19 cellular contexts compared by ENCODE assay signal in the genomic region with DNA sequence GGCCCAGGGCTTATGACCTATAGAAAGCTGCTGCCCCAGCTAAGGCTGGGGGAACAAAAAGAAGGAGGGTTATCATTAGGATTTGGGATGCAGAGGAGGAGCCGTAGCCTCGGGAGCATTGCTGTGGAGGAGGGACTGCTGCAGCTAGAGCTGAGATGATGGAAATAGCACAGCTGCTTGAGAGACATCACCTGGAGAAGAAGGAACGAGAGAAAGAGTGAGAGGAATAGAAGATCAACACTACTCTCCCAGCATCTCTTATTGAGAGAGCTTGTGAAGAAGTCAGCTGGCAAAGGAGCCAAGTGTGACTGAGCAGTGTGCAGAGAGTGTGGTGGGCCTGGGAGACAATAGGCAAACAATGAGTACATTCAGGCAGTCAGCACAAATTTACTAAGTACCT.
"Had no signal": no experiment of that assay in that cellular context is flagged by ENCODE, and none has a peak within 500 bp of the region (broad histone marks: within the 10 kb centered on the region; RNA-seq: fewer than 3 reads in every experiment).

No MANE protein-coding gene starts in this region.

- DNase-seq: effector memory CD4-positive, alpha-beta T cell; immature natural killer cell; kidney; left colon; mucosa of descending colon; naive thymus-derived CD8-positive, alpha-beta T cell; occipital lobe; pancreas; retina; right lobe of liver; spleen; stimulated activated CD4-positive, alpha-beta T cell treated with anti-CD3 and anti-CD28 coated beads, Interleukin-15, amount 100 ng/mL, for 24 hours; stimulated activated CD4-positive, alpha-beta T cell treated with anti-CD3 and anti-CD28 coated beads, Interleukin-1b, Interleukin-23, amount 100 ng/mL, for 48 hours; stimulated activated CD4-positive, alpha-beta T cell treated with anti-CD3 and anti-CD28 coated beads, Interleukin-4, amount 100 ng/mL, for 24 hours; tibial artery; upper lobe of left lung had no signal

- H3K4me1 Mint-ChIP-seq: immature natural killer cell; naive thymus-derived CD8-positive, alpha-beta T cell; stimulated activated memory B cell treated with anti-CD40 and anti-IgM and Interleukin-4, amounts not matched to agents 10 μg/mL and 1 μg/mL and 100 μg/mL, for 72 hours had no signal

- H3K9me3 Mint-ChIP-seq: immature natural killer cell; naive thymus-derived CD8-positive, alpha-beta T cell; stimulated activated memory B cell treated with anti-CD40 and anti-IgM and Interleukin-4, amounts not matched to agents 10 μg/mL and 1 μg/mL and 100 μg/mL, for 72 hours; stimulated activated naive CD8-positive, alpha-beta T cell treated with anti-CD3 and anti-CD28 coated beads, Interleukin-15, Interleukin-2, amounts not matched to agents 100 ng/mL and 50 ng/mL, for 24 hours had no signal

- H3K27ac Mint-ChIP-seq: immature natural killer cell; stimulated activated memory B cell treated with anti-CD40 and anti-IgM and Interleukin-4, amounts not matched to agents 10 μg/mL and 1 μg/mL and 100 μg/mL, for 72 hours; stimulated activated naive CD8-positive, alpha-beta T cell treated with anti-CD3 and anti-CD28 coated beads, Interleukin-15, Interleukin-2, amounts not matched to agents 100 ng/mL and 50 ng/mL, for 24 hours had no signal

- H3K27me3 Mint-ChIP-seq: naive thymus-derived CD8-positive, alpha-beta T cell; stimulated activated memory B cell treated with anti-CD40 and anti-IgM and Interleukin-4, amounts not matched to agents 10 μg/mL and 1 μg/mL and 100 μg/mL, for 72 hours; stimulated activated naive CD8-positive, alpha-beta T cell treated with anti-CD3 and anti-CD28 coated beads, Interleukin-15, Interleukin-2, amounts not matched to agents 100 ng/mL and 50 ng/mL, for 24 hours had no signal

- H3K4me3 Mint-ChIP-seq: immature natural killer cell; naive thymus-derived CD8-positive, alpha-beta T cell; stimulated activated memory B cell treated with anti-CD40 and anti-IgM and Interleukin-4, amounts not matched to agents 10 μg/mL and 1 μg/mL and 100 μg/mL, for 72 hours; stimulated activated naive CD8-positive, alpha-beta T cell treated with anti-CD3 and anti-CD28 coated beads, Interleukin-15, Interleukin-2, amounts not matched to agents 100 ng/mL and 50 ng/mL, for 24 hours had no signal

- ATAC-seq: gastroesophageal sphincter; left colon; mucosa of descending colon; naive thymus-derived CD8-positive, alpha-beta T cell; pancreas; right lobe of liver; stimulated activated memory B cell treated with anti-CD40 and anti-IgM and Interleukin-4, amounts not matched to agents 10 μg/mL and 1 μg/mL and 100 μg/mL, for 72 hours had no signal
